ENCODE assay signal across 14 cellular contexts in genomic region chr17:70323269-70323668, GRCh38.
A peak's percentile ranks its signal among the peaks of the same experiment; 100 is the strongest.
DNase-seq lines count a peak whose midpoint lies in the region; ATAC-seq and TF ChIP-seq lines count a peak whose summit lies in the region.
"Had no signal": no experiment of that assay in that cellular context is flagged by ENCODE, and none has a peak within 500 bp of the region (broad histone marks: within the 10 kb centered on the region; RNA-seq: fewer than 3 reads in every experiment).

No MANE protein-coding gene starts in this region.

- H3K79me2 ChIP-seq in parathyroid adenoma = peaks cover 3% of the 10 kb centered on the region

- DNase-seq in DMS53 treated with DMSO at 0.1 percent for 48 hours (lab: John Stamatoyannopoulos, UW; ENCODE audit: unreplicated experiment) (peak; percentile 38), left lung (no peak), heart right ventricle (no peak), HCEC 1CT (no peak), DMS153 treated with DMSO at 0.1 percent for 48 hours (lab: John Stamatoyannopoulos, UW; ENCODE audit: unreplicated experiment) (no peak)
- DNase-seq: C1 segment of cervical spinal cord; Calu3; CD4-positive, alpha-beta memory T cell; COR-L47; DMS79 treated with DMSO at 0.1 percent for 48 hours; GF-D8; H9 had no signal

- TF ChIP-seq CTCF in left lung (IDR thresholded peaks at IDR 0.05) = no peak
- no peak for TF ChIP-seq CTCF in parathyroid adenoma (IDR thresholded peaks at IDR 0.05)
- TF ChIP-seq CTCF in heart right ventricle (IDR thresholded peaks at IDR 0.05) = no peak

- peak overlapping the region; percentile 13 for H3K4me2 ChIP-seq in parathyroid adenoma (ENCODE audit: low read length)
- H3K4me2 ChIP-seq: GM23338 had no signal

- H3K4me1 ChIP-seq in left lung = peaks cover 0 to 17% of the 10 kb centered on the region in 2 donors
- H3K4me1 ChIP-seq in parathyroid adenoma = peaks cover 66% of the 10 kb centered on the region
- H3K4me1 ChIP-seq in heart right ventricle = peaks cover 0 to 15% (median 0%) of the 10 kb centered on the region in 9 donors

- peak overlapping the region; percentile 41 for H2AFZ ChIP-seq in parathyroid adenoma
- H2AFZ ChIP-seq: GM23338 had no signal

- H3K36me3 ChIP-seq in left lung (no peaks in the 10 kb centered on the region), parathyroid adenoma (ENCODE audit: control insufficient read depth, insufficient read depth, low read length) (no peaks in the 10 kb centered on the region), heart right ventricle (no peaks in the 10 kb centered on the region)

- peak; percentile 75 for ATAC-seq in left lung
- ATAC-seq in heart right ventricle = no peak
- ATAC-seq: GM23338 had no signal

- H3K4me3 ChIP-seq in left lung (no peak overlapping the region), parathyroid adenoma (ENCODE audit: low read depth, low read length) (no peak overlapping the region), heart right ventricle (no peak overlapping the region)
- H3K4me3 ChIP-seq: GM23338 had no signal

- WGBS in heart right ventricle, 2 donors = 89 to 93% methylated on average over 2 of the region's 2 CpGs

- H3K9me3 ChIP-seq in left lung (no peaks in the 10 kb centered on the region), parathyroid adenoma (ENCODE audit: control insufficient read depth, low read length) (no peaks in the 10 kb centered on the region), heart right ventricle (no peaks in the 10 kb centered on the region)

- H3K27me3 ChIP-seq in left lung (no peaks in the 10 kb centered on the region), parathyroid adenoma (ENCODE audit: control insufficient read depth, insufficient read depth, low read length) (no peaks in the 10 kb centered on the region), heart right ventricle (no peaks in the 10 kb centered on the region)

- intact Hi-C loops in left lung (cut with DNase I) (no loop called here), heart right ventricle (cut with DNase I) (no loop called here)

- H3K27ac ChIP-seq in left lung (no peak overlapping the region), parathyroid adenoma (peak overlapping the region; percentile 99), heart right ventricle (no peak overlapping the region)

- H3K9ac ChIP-seq in parathyroid adenoma = no peak overlapping the region
